ENCODE assay signal across 33 cellular contexts in the genomic region with DNA sequence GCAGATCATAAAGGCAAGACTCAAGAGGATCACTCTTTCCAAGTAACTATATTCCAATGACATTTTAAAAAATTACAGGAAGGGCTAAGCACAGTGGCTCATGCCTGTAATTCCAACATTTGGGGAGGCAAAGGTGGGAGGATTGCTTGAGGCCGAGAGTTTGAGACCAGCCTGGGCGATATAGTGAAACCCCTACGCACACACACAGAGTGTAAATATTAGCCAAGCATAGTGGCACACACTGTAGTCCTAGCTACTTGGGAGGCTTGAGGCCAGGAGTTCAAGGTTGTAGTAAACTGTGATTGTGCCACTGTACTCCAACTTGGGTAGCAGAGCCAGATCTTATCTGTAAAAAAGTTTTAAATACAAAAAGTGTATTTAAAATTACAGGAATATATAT.
"Had no signal": no experiment of that assay in that cellular context is flagged by ENCODE, and none has a peak within 500 bp of the region (broad histone marks: within the 10 kb centered on the region; RNA-seq: fewer than 3 reads in every experiment).

No MANE protein-coding gene starts in this region.

- ATAC-seq: activated naive CD4-positive, alpha-beta T cell treated with anti-CD3 and anti-CD28 coated beads, Interleukin-2, amount 50 U/mL, for 72 hours; activated naive CD8-positive, alpha-beta T cell treated with anti-CD3 and anti-CD28 coated beads, Interleukin-2, amount 50 U/mL, for 24 hours; activated T-cell treated with anti-CD3 and anti-CD28 coated beads, Interleukin-2, amount 50 U/mL, for 4 hours; activated T-cell treated with anti-CD3 and anti-CD28 coated beads, Interleukin-2, amount 50 U/mL, for 72 hours; activated T-helper 17 cell treated with anti-CD3 and anti-CD28 coated beads, Interleukin-2, amount 50 U/mL, for 72 hours; body of pancreas had no signal

- H3K27me3 ChIP-seq: adrenal gland, ascending aorta, body of pancreas, brain microvascular endothelial cell, breast epithelium, cardiac muscle cell had no signal

- H3K36me3 ChIP-seq: adrenal gland, brain microvascular endothelial cell, breast epithelium, cardiac muscle cell had no signal

- FAIRE-seq: bronchial epithelial cell had no signal

- H3K9me3 ChIP-seq: adrenal gland, ascending aorta, body of pancreas, breast epithelium had no signal

- H3K27ac ChIP-seq: adrenal gland, ascending aorta, body of pancreas, brain microvascular endothelial cell, breast epithelium, cardiac muscle cell had no signal

- DNase-seq: activated effector memory CD4-positive, alpha-beta T cell treated with anti-CD3 and anti-CD28 coated beads, Interleukin-2, amount 50 U/mL, for 16 hours; activated effector memory CD4-positive, alpha-beta T cell treated with Interleukin-2 at 50 U/mL for 16 hours; activated gamma-delta T cell; activated gamma-delta T cell treated with Interleukin-2 at 50 U/mL for 16 hours; activated naive CD4-positive, alpha-beta T cell; activated naive CD4-positive, alpha-beta T cell treated with anti-CD3 and anti-CD28 coated beads for 36 hours; activated naive CD4-positive, alpha-beta T cell treated with anti-CD3 and anti-CD28 coated beads, Interleukin-2, amount 10 ng/mL, durations not matched to agents 7 days and 5 days; activated naive CD4-positive, alpha-beta T cell treated with anti-CD3 and anti-CD28 coated beads, Interleukin-2, amount 50 U/mL, for 16 hours; activated naive CD4-positive, alpha-beta T cell treated with Interleukin-2 at 50 U/mL for 16 hours; activated naive CD8-positive, alpha-beta T cell treated with anti-CD3 and anti-CD28 coated beads for 36 hours; activated naive CD8-positive, alpha-beta T cell treated with anti-CD3 and anti-CD28 coated beads, Interleukin-2, amount 10 ng/mL, durations not matched to agents 7 days and 5 days; activated naive CD8-positive, alpha-beta T cell treated with anti-CD3 and anti-CD28 coated beads, Interleukin-2, amount 50 U/mL, for 24 hours; activated T-cell treated with anti-CD3 and anti-CD28 coated beads, Interleukin-2, amount 50 U/mL, for 1 hour; activated T-cell treated with anti-CD3 and anti-CD28 coated beads, Interleukin-2, amount 50 U/mL, for 24 hours; activated T-cell treated with anti-CD3 and anti-CD28 coated beads, Interleukin-2, amount 50 U/mL, for 4 hours; activated T-cell treated with anti-CD3 and anti-CD28 coated beads, Interleukin-2, amount 50 U/mL, for 48 hours; activated T-cell treated with anti-CD3 and anti-CD28 coated beads, Interleukin-2, amount 50 U/mL, for 72 hours; adrenal gland; amniotic stem cell; amygdala; anterior cingulate cortex; aorta; body of pancreas; brain microvascular endothelial cell; caudate nucleus; central memory CD4-positive, alpha-beta T cell; cerebellar nuclear complex had no signal

- H3K4me3 ChIP-seq: adrenal gland, ascending aorta, body of pancreas, breast epithelium, cardiac muscle cell had no signal

- H3K4me1 ChIP-seq: adrenal gland, ascending aorta, body of pancreas, breast epithelium had no signal
